8 cellular contexts compared by ENCODE assay signal in the genomic region with DNA sequence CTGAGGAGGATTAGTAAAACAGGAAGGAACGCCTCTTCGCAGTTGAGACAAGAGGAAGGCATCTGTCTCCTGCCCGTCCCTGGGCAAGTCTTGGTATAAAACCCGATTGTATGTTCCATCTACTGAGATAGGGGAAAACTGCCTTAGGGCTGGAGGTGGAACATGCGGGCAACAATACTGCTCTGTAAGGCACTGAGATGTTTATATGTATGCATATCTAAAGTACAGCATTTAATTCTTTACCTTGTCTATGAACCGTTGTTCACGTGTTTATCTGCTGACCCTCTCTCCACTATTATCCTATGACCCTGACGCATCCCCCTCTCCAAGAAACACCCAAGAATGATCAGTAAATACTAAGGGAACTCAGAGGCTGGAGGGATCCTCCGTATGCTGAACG. TPM values are rescaled to one million over a fixed set of nuclear protein-coding genes. Genes with fewer than 3 reads are reported as not detected.
DNase-seq lines count a peak whose midpoint lies in the region; ATAC-seq, FAIRE-seq and TF ChIP-seq lines count a peak whose summit lies in the region.

No MANE protein-coding gene starts in this region.

- peaks cover 12% of the 10 kb centered on the region for H3K36me3 Mint-ChIP-seq in astrocyte (ENCODE audit: low read depth, unreplicated experiment)

- peaks cover 12% of the 10 kb centered on the region for H3K4me1 Mint-ChIP-seq in astrocyte (ENCODE audit: low read depth, unreplicated experiment)

- peaks cover 30% of the 10 kb centered on the region for H3K79me2 ChIP-seq in astrocyte (ENCODE audit: insufficient read depth, low read length)

- H3K27me3 ChIP-seq in AG04450 (ENCODE audit: control insufficient read depth, insufficient read depth, low read length) (no peaks in the 10 kb centered on the region), astrocyte (ENCODE audit: insufficient read depth, low read length) (no peaks in the 10 kb centered on the region), mucosa of rectum (ENCODE audit: control insufficient read depth in 2 of 2, insufficient read depth in 2 of 2, low read length in 2 of 2) (no peaks in the 10 kb centered on the region)

- H3K36me3 ChIP-seq in KOPT-K1 (ENCODE audit: insufficient read depth, low read length): peaks cover 45% of the 10 kb centered on the region
- peaks cover 20% of the 10 kb centered on the region for H3K36me3 ChIP-seq in astrocyte (ENCODE audit: insufficient read depth, low read length)
- peaks cover 8 to 13% of the 10 kb centered on the region in 2 donors for H3K36me3 ChIP-seq in mucosa of rectum (ENCODE audit: control insufficient read depth in 2 of 2, insufficient read depth in 2 of 2, low read length in 2 of 2)

- peaks cover 18% of the 10 kb centered on the region for H4K20me1 ChIP-seq in astrocyte (ENCODE audit: insufficient read depth, low read length)

- no peak for FAIRE-seq in astrocyte (lab: Jason Lieb, UNC)

- H3K4me3 ChIP-seq in AG04450 (ENCODE audit: low read depth, low read length) (no peak overlapping the region), astrocyte (ENCODE audit: insufficient read depth, low read depth, low read length) (peak overlapping the region; percentile 97), mucosa of rectum (ENCODE audit: low read length in 2 of 2) (peak overlapping the region; percentile 96 to 98)

- H3K9ac ChIP-seq in astrocyte (ENCODE audit: low read length) (peak overlapping the region; percentile 99), mucosa of rectum (ENCODE audit: low read depth in 1 of 2, low read length in 2 of 2) (peak overlapping the region in 1 of 2 donors; percentile 87)

- H3K4me2 ChIP-seq in astrocyte (ENCODE audit: low read length): peak overlapping the region; percentile 99

- TF ChIP-seq CTCF in AG04450 (IDR thresholded peaks at IDR 0.05; ENCODE audit: low read depth, low read length): no peak
- no peak for TF ChIP-seq CTCF in astrocyte (IDR thresholded peaks at IDR 0.05; ENCODE audit: insufficient read depth, low read depth, low read length)

- DNase-seq in AG04450 (ENCODE audit: low read depth, low spot score) (no peak), astrocyte (ENCODE audit: low read depth) (no peak), T-helper 9 cell (no peak), superior temporal gyrus (ENCODE audit: extremely low spot score) (no peak)

- peak overlapping the region; percentile 69 for H2AFZ ChIP-seq in astrocyte (ENCODE audit: low read depth, low read length)

- H3K27ac ChIP-seq in AG04450 (ENCODE audit: low read depth, low read length) (peak overlapping the region; percentile 31), KOPT-K1 (ENCODE audit: low read depth, low read length, poor library complexity, severe bottlenecking) (peak overlapping the region; percentile 80), astrocyte (ENCODE audit: low read depth, low read length) (peak overlapping the region; percentile 87), mucosa of rectum (ENCODE audit: low read depth in 2 of 2, low read length in 2 of 2) (peak overlapping the region; percentile 73 to 74)

- CTCF ChIA-PET in AG04450 (lab: Charles Lee): interaction anchor here (0.9 to 1.2 kb wide), 4 partner anchors 23 to 53 kb away, joined by 3 to 4 read pairs (median 4); partner anchors contain the start of gene EID2B

- H3K27me3 Mint-ChIP-seq in astrocyte (ENCODE audit: low read depth, unreplicated experiment): no peaks in the 10 kb centered on the region

- H3K4me1 ChIP-seq in astrocyte (ENCODE audit: insufficient read depth, low read length) (peaks cover 17% of the 10 kb centered on the region), mucosa of rectum (ENCODE audit: control insufficient read depth in 2 of 2, insufficient read depth in 2 of 2, low read length in 2 of 2) (peaks cover 13 to 14% of the 10 kb centered on the region in 2 donors)

- ATAC-seq in GM18873 (IDR thresholded peaks at IDR 0.05; ENCODE audit: low FRiP score, unreplicated experiment): no peak
- ATAC-seq in HG03039 (IDR thresholded peaks at IDR 0.05; ENCODE audit: unreplicated experiment): no peak

- peak overlapping the region; percentile 91 for H3K27ac Mint-ChIP-seq in astrocyte (ENCODE audit: unreplicated experiment)

- H3K9me3 ChIP-seq in AG04450 (ENCODE audit: control insufficient read depth, insufficient read depth, low read length): no peaks in the 10 kb centered on the region; the same call in 1 of the 2 replicates
- no peaks in the 10 kb centered on the region for H3K9me3 ChIP-seq in KOPT-K1 (ENCODE audit: insufficient read depth, low read length, poor library complexity, severe bottlenecking)
- H3K9me3 ChIP-seq in astrocyte (ENCODE audit: insufficient read depth, low read depth, low read length): no peaks in the 10 kb centered on the region
- no peaks in the 10 kb centered on the region for H3K9me3 ChIP-seq in mucosa of rectum (ENCODE audit: control insufficient read depth in 2 of 2, low read length in 2 of 2)

- POLR2A ChIA-PET in AG04450 (lab: Yijun Ruan, JAX): interaction anchor here (0.6 to 1.0 kb wide), 5 partner anchors 15 to 78 kb away, joined by 3 to 7 read pairs (median 3); partner anchors contain the start of genes EID2B and RPS16

- peak overlapping the region; percentile 93 for H3K4me3 Mint-ChIP-seq in astrocyte (ENCODE audit: unreplicated experiment)

- no peaks in the 10 kb centered on the region for H3K9me3 Mint-ChIP-seq in astrocyte (ENCODE audit: unreplicated experiment)

RNA-seq across cellular contexts. Expression of gene TIMM50, which starts 0.7 kb away (rescaled TPM):
- polyA plus RNA-seq in AG04450 (2011; rRNA removed): 58.9 and 75.0 TPM in 2 replicates
- 66.5 and 67.2 TPM in 2 replicates for polyA minus RNA-seq in AG04450 (2011; rRNA and poly(A)+ RNA removed)
- 85.3 and 97.2 TPM in 2 replicates for total RNA-seq in astrocyte

RNA-seq across cellular contexts. Expression of gene DLL3, which starts 18.8 kb away (rescaled TPM):
- 0.47 and 0.58 TPM in 2 replicates for polyA plus RNA-seq in AG04450 (2011; rRNA removed)
- polyA minus RNA-seq in AG04450 (2011; rRNA and poly(A)+ RNA removed): 0.18 TPM in 1 of 2 replicates, not detected in the other
- total RNA-seq in astrocyte: 0.84 and 0.89 TPM in 2 replicates

RNA-seq across cellular contexts. Expression of gene SUPT5H, which starts 34.5 kb away (rescaled TPM):
- polyA plus RNA-seq in AG04450 (2011; rRNA removed): 75.3 and 78.0 TPM in 2 replicates
- 84.5 and 96.0 TPM in 2 replicates for polyA minus RNA-seq in AG04450 (2011; rRNA and poly(A)+ RNA removed)
- 163 and 171 TPM in 2 replicates for total RNA-seq in astrocyte

RNA-seq across cellular contexts. Expression of gene SELENOV, which starts 35.0 kb away (rescaled TPM):
- polyA plus RNA-seq in AG04450 (2011; rRNA removed): not detected in 2 replicates
- polyA minus RNA-seq in AG04450 (2011; rRNA and poly(A)+ RNA removed): not detected in 2 replicates
- total RNA-seq in astrocyte: not detected in 2 replicates

RNA-seq across cellular contexts. Expression of gene RPS16, which starts 44.2 kb away (rescaled TPM):
- 1,488 and 2,094 TPM in 2 replicates for polyA plus RNA-seq in AG04450 (2011; rRNA removed)
- 1,554 and 2,030 TPM in 2 replicates for polyA minus RNA-seq in AG04450 (2011; rRNA and poly(A)+ RNA removed)
- 1,194 and 1,329 TPM in 2 replicates for total RNA-seq in astrocyte

Comparison
In these comparisons a context has a peak if more than half of its experiments do, and no peak if none do; other contexts are left out.
1. H3K27ac ChIP-seq: peak in every context shown above with its lines; median percentile 87 in astrocyte; 80 in KOPT-K1; 74 in mucosa of rectum; 31 in AG04450.